Comparison of ENCODE assay signal across 19 cellular contexts in the genomic region with DNA sequence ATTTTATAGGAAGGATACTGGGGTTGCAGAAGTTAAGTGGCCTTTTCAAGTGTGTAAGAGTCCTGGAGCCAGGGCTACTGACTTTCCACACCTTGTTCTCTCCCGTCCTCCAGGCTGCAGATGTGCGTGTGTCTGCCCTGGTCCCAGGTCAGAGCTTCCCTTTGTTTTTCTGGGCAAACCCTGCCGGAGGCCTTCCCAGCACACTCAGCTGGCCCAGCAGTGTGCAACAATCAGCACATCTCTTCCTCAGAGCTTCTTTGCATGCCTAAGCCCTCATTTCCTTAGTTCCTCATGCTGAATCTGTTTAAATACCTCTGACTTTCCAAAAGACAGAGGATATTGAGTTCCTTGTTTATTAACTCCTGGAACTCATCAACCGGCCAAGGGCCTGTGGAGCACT.
"Had no signal": no experiment of that assay in that cellular context is flagged by ENCODE, and none has a peak within 500 bp of the region (broad histone marks: within the 10 kb centered on the region; RNA-seq: fewer than 3 reads in every experiment).

No MANE protein-coding gene starts in this region.

- H3K9me3 Mint-ChIP-seq: activated naive CD8-positive, alpha-beta T cell treated with anti-CD3 and anti-CD28 coated beads, Interleukin-2, amount 10 ng/mL, durations not matched to agents 7 days and 5 days; activated T-helper 1 cell treated with anti-CD3 and anti-CD28 coated beads, Interleukin-12 subunit alpha, Interleukin-12 subunit beta, Interleukin-2, Interleukin-4 antibody, amounts not matched to agents 30 ng/mL and 10 ng/mL and 1 ng/mL, durations not matched to agents 14 hours and 24 hours and 36 hours; naive B cell had no signal

- ATAC-seq: stimulated activated naive CD8-positive, alpha-beta T cell treated with anti-CD3 and anti-CD28 coated beads, Interleukin-15, Interleukin-2, amounts not matched to agents 100 U/mL and 50 U/mL, for 24 hours had no signal

- H3K27me3 Mint-ChIP-seq: activated naive CD8-positive, alpha-beta T cell treated with anti-CD3 and anti-CD28 coated beads, Interleukin-2, amount 10 ng/mL, durations not matched to agents 7 days and 5 days; naive B cell had no signal

- FAIRE-seq: frontal cortex, small intestine had no signal

- H3K36me3 ChIP-seq: prostate gland had no signal

- H3K27me3 ChIP-seq: brain microvascular endothelial cell, suprapubic skin, upper lobe of left lung had no signal

- H3K27ac ChIP-seq: brain microvascular endothelial cell, epithelial cell of prostate, prostate gland, suprapubic skin, upper lobe of left lung had no signal

- H3K4me3 Mint-ChIP-seq: activated naive CD8-positive, alpha-beta T cell treated with anti-CD3 and anti-CD28 coated beads, Interleukin-2, amount 10 ng/mL, durations not matched to agents 7 days and 5 days; activated T-helper 1 cell treated with anti-CD3 and anti-CD28 coated beads, Interleukin-12 subunit alpha, Interleukin-12 subunit beta, Interleukin-2, Interleukin-4 antibody, amounts not matched to agents 30 ng/mL and 10 ng/mL and 1 ng/mL, durations not matched to agents 14 hours and 24 hours and 36 hours; naive B cell had no signal

- H3K4me3 ChIP-seq: prostate gland, suprapubic skin, upper lobe of left lung had no signal

- H3K9me3 ChIP-seq: prostate gland, suprapubic skin, upper lobe of left lung had no signal

- DNase-seq: activated CD4-positive, CD25-positive, alpha-beta regulatory T cell treated with anti-CD3 and anti-CD28 coated beads, Interleukin-2, amount 50 U/mL, for 72 hours; activated naive CD4-positive, alpha-beta T cell; activated naive CD8-positive, alpha-beta T cell treated with anti-CD3 and anti-CD28 coated beads, Interleukin-2, amount 10 ng/mL, durations not matched to agents 7 days and 5 days; brain microvascular endothelial cell; cortex of kidney; effector memory CD4-positive, alpha-beta T cell; head of caudate nucleus; naive B cell; right cardiac atrium; small intestine; stimulated activated CD4-positive, alpha-beta T cell treated with anti-CD3 and anti-CD28 coated beads, Interleukin-4, amount 100 ng/mL, for 4 hours; stimulated activated CD8-positive, alpha-beta memory T cell treated with anti-CD3 and anti-CD28 coated beads, Interleukin-4, amount 100 ng/mL, for 48 hours; stimulated activated naive CD8-positive, alpha-beta T cell treated with anti-CD3 and anti-CD28 coated beads, Interleukin-15, Interleukin-2, amounts not matched to agents 100 U/mL and 50 U/mL, for 24 hours; upper lobe of left lung had no signal

- H3K27ac Mint-ChIP-seq: activated naive CD8-positive, alpha-beta T cell treated with anti-CD3 and anti-CD28 coated beads, Interleukin-2, amount 10 ng/mL, durations not matched to agents 7 days and 5 days; activated T-helper 1 cell treated with anti-CD3 and anti-CD28 coated beads, Interleukin-12 subunit alpha, Interleukin-12 subunit beta, Interleukin-2, Interleukin-4 antibody, amounts not matched to agents 30 ng/mL and 10 ng/mL and 1 ng/mL, durations not matched to agents 14 hours and 24 hours and 36 hours had no signal

- H3K4me1 ChIP-seq: prostate gland, suprapubic skin had no signal
